38 cellular contexts compared by ENCODE assay signal in genomic region chr6:39964530-39964929, GRCh38. TPM values are rescaled to one million over a fixed set of nuclear protein-coding genes. Genes with fewer than 3 reads are reported as not detected.
"Had no signal": no experiment of that assay in that cellular context is flagged by ENCODE, and none has a peak within 500 bp of the region (broad histone marks: within the 10 kb centered on the region; RNA-seq: fewer than 3 reads in every experiment).

No MANE protein-coding gene starts in this region.

- H3K36me3 Mint-ChIP-seq: activated naive CD4-positive, alpha-beta T cell treated with anti-CD3 and anti-CD28 coated beads, Interleukin-2, amount 10 ng/mL, durations not matched to agents 7 days and 5 days; activated naive CD4-positive, alpha-beta T cell treated with anti-CD3 and anti-CD28 coated beads, Interleukin-2, amount 50 U/mL, for 24 hours; activated naive CD8-positive, alpha-beta T cell; brain; WTC11 had no signal

- H3K27ac Mint-ChIP-seq: activated CD4-positive, alpha-beta memory T cell treated with anti-CD3 and anti-CD28 coated beads, Interleukin-2, amount 10 ng/mL, durations not matched to agents 7 days and 5 days; activated CD4-positive, alpha-beta T cell treated with anti-CD3 and anti-CD28 coated beads for 36 hours; activated CD4-positive, alpha-beta T cell treated with anti-CD3 and anti-CD28 coated beads, Interleukin-2, amount 10 ng/mL, durations not matched to agents 7 days and 5 days; activated CD8-positive, alpha-beta T cell treated with anti-CD3 and anti-CD28 coated beads, Interleukin-2, amount 10 ng/mL, durations not matched to agents 7 days and 5 days; activated naive CD4-positive, alpha-beta T cell treated with anti-CD3 and anti-CD28 coated beads, Interleukin-2, amount 10 ng/mL, durations not matched to agents 7 days and 5 days; activated naive CD4-positive, alpha-beta T cell treated with anti-CD3 and anti-CD28 coated beads, Interleukin-2, amount 50 U/mL, for 24 hours; activated naive CD8-positive, alpha-beta T cell; activated naive CD8-positive, alpha-beta T cell treated with anti-CD3 and anti-CD28 coated beads, Interleukin-2, amount 10 ng/mL, durations not matched to agents 7 days and 5 days; activated naive CD8-positive, alpha-beta T cell treated with anti-CD3 and anti-CD28 coated beads, Interleukin-2, amount 50 U/mL, for 24 hours; activated T-helper 2 cell treated with anti-CD3 and anti-CD28 coated beads, Interferon-gamma antibody, Interleukin-2, Interleukin-4, amounts not matched to agents 10 μg/mL and 5 μg/mL and 100 μg/mL, durations not matched to agents 14 hours and 24 hours and 36 hours; brain; T-helper 1 cell treated with Interleukin-12 subunit alpha and Interleukin-12 subunit beta and Interleukin-4 antibody, amounts not matched to agents 30 μg/mL and 1 μg/mL, for 36 hours; T-helper 2 cell treated with Interferon-gamma antibody and Interleukin-4, amounts not matched to agents 5 μg/mL and 100 μg/mL, for 36 hours; WTC11 had no signal

- DNase-seq: activated CD4-positive, alpha-beta memory T cell treated with anti-CD3 and anti-CD28 coated beads, Interleukin-2, amount 10 ng/mL, durations not matched to agents 7 days and 5 days; activated CD4-positive, alpha-beta T cell treated with anti-CD3 and anti-CD28 coated beads for 1 hour; activated CD4-positive, alpha-beta T cell treated with anti-CD3 and anti-CD28 coated beads for 36 hours; activated CD4-positive, alpha-beta T cell treated with anti-CD3 and anti-CD28 coated beads for 48 hours; activated CD4-positive, alpha-beta T cell treated with anti-CD3 and anti-CD28 coated beads, Interleukin-2, amount 10 ng/mL, durations not matched to agents 7 days and 5 days; activated CD4-positive, alpha-beta T cell treated with anti-CD3 and anti-CD28 coated beads, Interleukin-2, amount 50 U/mL, for 48 hours; activated CD4-positive, CD25-positive, alpha-beta regulatory T cell; activated CD8-positive, alpha-beta memory T cell treated with anti-CD3 and anti-CD28 coated beads, Interleukin-2, amount 50 U/mL, for 4 hours; activated CD8-positive, alpha-beta T cell treated with anti-CD3 and anti-CD28 coated beads, Interleukin-2, amount 10 ng/mL, durations not matched to agents 7 days and 5 days; activated effector memory CD4-positive, alpha-beta T cell treated with Interleukin-2 at 50 U/mL for 16 hours; activated gamma-delta T cell; activated naive CD4-positive, alpha-beta T cell treated with anti-CD3 and anti-CD28 coated beads, Interleukin-2, amount 10 ng/mL, durations not matched to agents 7 days and 5 days; activated naive CD4-positive, alpha-beta T cell treated with Interleukin-2 at 50 U/mL for 16 hours; activated naive CD8-positive, alpha-beta T cell treated with anti-CD3 and anti-CD28 coated beads, Interleukin-2, amount 10 ng/mL, durations not matched to agents 7 days and 5 days; activated naive CD8-positive, alpha-beta T cell treated with anti-CD3 and anti-CD28 coated beads, Interleukin-2, amount 50 U/mL, for 24 hours; activated T-cell treated with anti-CD3 and anti-CD28 coated beads for 4 hours; activated T-cell treated with anti-CD3 and anti-CD28 coated beads, Interleukin-2, amount 50 U/mL, for 1 hour; activated T-cell treated with anti-CD3 and anti-CD28 coated beads, Interleukin-2, amount 50 U/mL, for 4 hours; amygdala; anterior cingulate cortex; caudate nucleus; T-helper 2 cell; T-helper 9 cell; WERI-Rb-1 had no signal

- H3K4me1 ChIP-seq: ascending aorta had no signal

- H3K9me3 ChIP-seq: ascending aorta had no signal

- H3K27ac ChIP-seq: ascending aorta, cardiac muscle cell, WERI-Rb-1 had no signal

- H3K4me1 Mint-ChIP-seq: activated CD4-positive, alpha-beta memory T cell treated with anti-CD3 and anti-CD28 coated beads, Interleukin-2, amount 10 ng/mL, durations not matched to agents 7 days and 5 days; activated CD4-positive, alpha-beta T cell treated with anti-CD3 and anti-CD28 coated beads for 36 hours; activated naive CD4-positive, alpha-beta T cell treated with anti-CD3 and anti-CD28 coated beads, Interleukin-2, amount 50 U/mL, for 24 hours; activated naive CD8-positive, alpha-beta T cell treated with anti-CD3 and anti-CD28 coated beads, Interleukin-2, amount 50 U/mL, for 24 hours; brain; central memory CD8-positive, alpha-beta T cell; WTC11 had no signal

- H3K4me3 Mint-ChIP-seq: activated CD4-positive, alpha-beta memory T cell treated with anti-CD3 and anti-CD28 coated beads, Interleukin-2, amount 10 ng/mL, durations not matched to agents 7 days and 5 days; activated CD4-positive, alpha-beta T cell treated with anti-CD3 and anti-CD28 coated beads for 36 hours; activated CD4-positive, alpha-beta T cell treated with anti-CD3 and anti-CD28 coated beads, Interleukin-2, amount 10 ng/mL, durations not matched to agents 7 days and 5 days; activated CD8-positive, alpha-beta T cell treated with anti-CD3 and anti-CD28 coated beads, Interleukin-2, amount 10 ng/mL, durations not matched to agents 7 days and 5 days; activated naive CD4-positive, alpha-beta T cell treated with anti-CD3 and anti-CD28 coated beads, Interleukin-2, amount 10 ng/mL, durations not matched to agents 7 days and 5 days; activated naive CD4-positive, alpha-beta T cell treated with anti-CD3 and anti-CD28 coated beads, Interleukin-2, amount 50 U/mL, for 24 hours; activated naive CD8-positive, alpha-beta T cell; activated naive CD8-positive, alpha-beta T cell treated with anti-CD3 and anti-CD28 coated beads, Interleukin-2, amount 10 ng/mL, durations not matched to agents 7 days and 5 days; activated naive CD8-positive, alpha-beta T cell treated with anti-CD3 and anti-CD28 coated beads, Interleukin-2, amount 50 U/mL, for 24 hours; activated T-cell treated with anti-CD3 and anti-CD28 coated beads, Interleukin-2, amount 50 U/mL, for 4 hours; brain; central memory CD8-positive, alpha-beta T cell; T-helper 1 cell treated with Interleukin-12 subunit alpha and Interleukin-12 subunit beta and Interleukin-4 antibody, amounts not matched to agents 30 μg/mL and 1 μg/mL, for 36 hours; T-helper 2 cell treated with Interferon-gamma antibody and Interleukin-4, amounts not matched to agents 5 μg/mL and 100 μg/mL, for 36 hours; WTC11 had no signal

- FAIRE-seq: bronchial epithelial cell, colon, TTC549 had no signal

- H3K36me3 ChIP-seq: ascending aorta, cardiac muscle cell, WERI-Rb-1 had no signal

- ATAC-seq: activated CD4-positive, alpha-beta T cell treated with anti-CD3 and anti-CD28 coated beads for 36 hours; activated CD4-positive, CD25-positive, alpha-beta regulatory T cell treated with anti-CD3 and anti-CD28 coated beads, Interleukin-2, amount 50 U/mL, for 24 hours; activated CD8-positive, alpha-beta T cell treated with anti-CD3 and anti-CD28 coated beads, Interleukin-2, amount 10 ng/mL, durations not matched to agents 7 days and 5 days; activated naive CD8-positive, alpha-beta T cell treated with anti-CD3 and anti-CD28 coated beads, Interleukin-2, amount 50 U/mL, for 24 hours; activated T-cell treated with anti-CD3 and anti-CD28 coated beads, Interleukin-2, amount 50 U/mL, for 4 hours had no signal

- H3K9me3 Mint-ChIP-seq: activated CD4-positive, alpha-beta memory T cell treated with anti-CD3 and anti-CD28 coated beads, Interleukin-2, amount 10 ng/mL, durations not matched to agents 7 days and 5 days; activated CD4-positive, alpha-beta T cell treated with anti-CD3 and anti-CD28 coated beads, Interleukin-2, amount 10 ng/mL, durations not matched to agents 7 days and 5 days; activated naive CD4-positive, alpha-beta T cell treated with anti-CD3 and anti-CD28 coated beads, Interleukin-2, amount 10 ng/mL, durations not matched to agents 7 days and 5 days; activated naive CD4-positive, alpha-beta T cell treated with anti-CD3 and anti-CD28 coated beads, Interleukin-2, amount 50 U/mL, for 24 hours; activated naive CD8-positive, alpha-beta T cell treated with anti-CD3 and anti-CD28 coated beads, Interleukin-2, amount 50 U/mL, for 24 hours; activated T-helper 2 cell treated with anti-CD3 and anti-CD28 coated beads, Interferon-gamma antibody, Interleukin-2, Interleukin-4, amounts not matched to agents 10 μg/mL and 5 μg/mL and 100 μg/mL, durations not matched to agents 14 hours and 24 hours and 36 hours; central memory CD8-positive, alpha-beta T cell; T-helper 1 cell treated with Interleukin-12 subunit alpha and Interleukin-12 subunit beta and Interleukin-4 antibody, amounts not matched to agents 30 μg/mL and 1 μg/mL, for 36 hours; T-helper 2 cell treated with Interferon-gamma antibody and Interleukin-4, amounts not matched to agents 5 μg/mL and 100 μg/mL, for 36 hours had no signal

- H3K4me3 ChIP-seq: ascending aorta, cardiac muscle cell had no signal

- H3K27me3 ChIP-seq: ascending aorta, cardiac muscle cell had no signal

RNA-seq across cellular contexts. Expression of gene MOCS1, which starts 30.3 kb away (rescaled TPM):
- total RNA-seq: activated CD4-positive, alpha-beta memory T cell treated with anti-CD3 and anti-CD28 coated beads, Interleukin-2, amount 10 ng/mL, durations not matched to agents 7 days and 5 days; activated CD8-positive, alpha-beta T cell treated with anti-CD3 and anti-CD28 coated beads, Interleukin-2, amount 10 ng/mL, durations not matched to agents 7 days and 5 days had no signal
